ENCODE assay signal across 1 cellular context in the genomic region with DNA sequence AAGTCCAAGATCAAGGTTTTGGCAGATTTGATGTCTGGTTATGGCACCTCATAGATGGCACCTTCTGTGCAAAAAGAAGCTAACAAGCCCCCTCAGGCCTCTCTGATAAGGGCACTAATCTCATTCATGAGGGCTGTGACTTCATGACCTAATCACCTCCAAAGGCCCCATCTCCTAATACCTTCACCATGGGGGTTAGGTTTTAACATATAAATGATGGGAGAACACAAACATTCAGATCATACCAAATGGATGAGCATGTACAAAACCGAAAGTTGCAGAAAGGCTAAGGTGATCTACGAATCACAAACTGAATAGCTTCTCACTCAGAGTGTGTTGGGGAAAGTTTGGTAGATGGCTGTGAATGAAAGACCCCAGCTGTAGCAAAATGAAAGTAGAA.
TF ChIP-seq lines count a peak whose summit lies in the region.

No MANE protein-coding gene starts in this region.

TF ChIP-seq in GM23338, 12 proteins besides CTCF, POLR2A, EP300 and RAD21:
- TF ChIP-seq ZNF462 (CRISPR knock-in tag; IDR thresholded peaks at IDR 0.05): no peak
